ENCODE assay signal across 8 cellular contexts in the genomic region with DNA sequence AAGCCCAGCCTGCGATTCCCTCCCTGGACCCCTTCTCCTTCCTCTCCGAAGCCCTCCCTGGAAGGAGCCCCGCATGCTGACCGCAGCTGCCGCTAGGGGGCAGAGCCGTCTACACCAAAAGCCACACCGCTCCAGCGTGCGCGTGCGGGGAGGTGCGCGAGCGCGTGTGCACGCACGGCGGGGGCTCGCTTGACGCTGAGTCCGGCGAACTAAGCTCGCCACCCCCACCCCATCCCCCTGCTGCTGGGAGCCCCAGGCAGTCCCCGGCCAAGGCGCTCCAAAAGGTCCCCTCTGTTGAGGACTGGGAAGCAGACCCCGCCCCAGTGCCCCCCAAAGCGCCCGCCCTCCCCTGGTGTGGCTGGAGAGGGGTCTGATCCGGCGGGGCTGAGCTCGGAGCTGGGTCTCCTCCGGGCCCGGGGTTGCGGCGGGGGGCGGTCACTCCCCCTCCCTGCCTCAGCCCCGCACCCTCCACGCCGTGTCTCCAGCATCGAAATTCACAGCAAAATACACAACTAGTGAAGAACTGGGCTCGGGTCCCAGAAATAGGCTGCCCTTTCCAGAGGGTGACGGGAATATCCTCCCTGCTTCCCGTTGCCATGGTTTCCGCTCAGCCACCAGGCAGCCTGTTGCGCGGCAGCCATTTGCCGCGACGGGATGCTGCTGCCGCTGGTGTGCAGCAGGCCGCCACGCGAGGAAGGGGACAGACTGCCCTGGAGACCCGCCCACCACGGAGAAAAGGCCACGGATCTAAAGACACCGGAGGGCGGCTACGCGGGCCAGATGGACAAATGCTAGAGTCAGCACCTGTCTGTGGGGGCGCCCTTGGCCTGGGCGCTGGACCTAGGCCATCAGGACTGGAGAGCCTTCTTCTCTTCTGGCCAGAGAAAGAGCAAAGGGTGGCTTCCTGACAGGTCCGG. TPM values are rescaled to one million over a fixed set of nuclear protein-coding genes. Genes with fewer than 3 reads are reported as not detected.
DNase-seq lines count a peak whose midpoint lies in the region; ATAC-seq and TF ChIP-seq lines count a peak whose summit lies in the region.

No MANE protein-coding gene starts in this region.

- peak overlapping the region; percentile 77 to 84 (median 81) for H3K4me3 Mint-ChIP-seq in T-cell

- H3K27ac ChIP-seq in right atrium auricular region (no peak overlapping the region), urinary bladder (ENCODE audit: low read depth) (no peak overlapping the region)

- peaks cover 0 to 10% of the 10 kb centered on the region in 2 donors for H3K4me1 ChIP-seq in right atrium auricular region
- no peaks in the 10 kb centered on the region for H3K4me1 ChIP-seq in urinary bladder (ENCODE audit: insufficient read depth)

- H3K27ac Mint-ChIP-seq in T-cell: peak overlapping the region; percentile 66 to 83

- peaks cover 1 to 8% of the 10 kb centered on the region in 2 donors for H3K27me3 Mint-ChIP-seq in T-cell

- peak; percentile 74 for TF ChIP-seq CTCF in LNCAP (IDR thresholded peaks at IDR 0.05)
- peak; percentile 42 to 79 for TF ChIP-seq CTCF in right atrium auricular region (IDR thresholded peaks at IDR 0.05)

- H3K36me3 ChIP-seq in right atrium auricular region: no peaks in the 10 kb centered on the region
- no peaks in the 10 kb centered on the region for H3K36me3 ChIP-seq in urinary bladder (ENCODE audit: insufficient read depth)

- H3K4me3 ChIP-seq in right atrium auricular region: peak overlapping the region; percentile 24 to 44
- H3K4me3 ChIP-seq in urinary bladder (ENCODE audit: low read depth, low read length): peak overlapping the region; percentile 42

- H3K27me3 ChIP-seq in right atrium auricular region: no peaks in the 10 kb centered on the region

- peaks cover 10 to 15% (median 12%) of the 10 kb centered on the region in 3 donors for H3K4me1 Mint-ChIP-seq in T-cell

- ATAC-seq in T-cell (replicated peaks in 1 of 4): peak; percentile 88 to 93 (median 90)

- POLR2A ChIA-PET in T-cell (lab: Charles Lee): no interaction called here

- CTCF ChIA-PET in T-cell (lab: Charles Lee): interaction anchor here (0.5 to 1.9 kb wide), 9 partner anchors 10 to 579 kb away, joined by 3 to 7 read pairs (median 3); no protein-coding TSS in a partner anchor

- H3K9me3 Mint-ChIP-seq in T-cell: peaks cover 0 to 4% (median 0%) of the 10 kb centered on the region in 3 donors

- 2% methylated on average over 63 of the region's 63 CpGs for WGBS in urinary bladder

- H3K36me3 Mint-ChIP-seq in T-cell: no peaks in the 10 kb centered on the region

- DNase-seq in SIG-M5 treated with dmso at 0.1 percent for 504 hours (lab: John Stamatoyannopoulos, UW; ENCODE audit: unreplicated experiment) (peak; percentile 13), SIG-M5 (lab: John Stamatoyannopoulos, UW) (no peak), T-cell (peak; percentile 32 to 81 (median 67)), amniotic epithelial cell (ENCODE audit: low read depth) (peak; percentile 45), right atrium auricular region (ENCODE audit: low spot score) (no peak), pulmonary artery endothelial cell (ENCODE audit: low read depth, low spot score) (peak; percentile 22)

- H3K9me3 ChIP-seq in right atrium auricular region: peaks cover 0 to 7% of the 10 kb centered on the region in 2 donors

RNA-seq across cellular contexts. Expression of a gene that starts 11.2 kb away (rescaled TPM):
- total RNA-seq in T-cell (10 to 100 TPM; 12.5 to 29.8 (median 25.5) TPM), right atrium auricular region (10 to 100 TPM; 48.0 to 65.0 TPM), pulmonary artery endothelial cell (40.4 and 49.2 TPM in 2 replicates), urinary bladder (11.8 TPM)
- polyA plus RNA-seq in urinary bladder: 33.1 TPM

RNA-seq across cellular contexts. Expression of a gene that starts 36.8 kb away (rescaled TPM):
- total RNA-seq in T-cell (under 1 TPM in 2 of 5 donors, not detected in 3; 0.13 to 0.19 TPM), right atrium auricular region (not detected), pulmonary artery endothelial cell (0.04 and 0.26 TPM in 2 replicates), urinary bladder (0.63 TPM)
- polyA plus RNA-seq in urinary bladder: 1.2 TPM

Comparison
In these comparisons a context has a peak if more than half of its experiments do, and no peak if none do; other contexts are left out.
1. DNase-seq: peak in SIG-M5 treated with dmso at 0.1 percent for 504 hours (single experiment), T-cell (34 of 34), amniotic epithelial cell (single experiment) and pulmonary artery endothelial cell (single experiment); none in SIG-M5 (single experiment) and right atrium auricular region (single experiment).